5 cellular contexts compared by ENCODE assay signal in genomic region chr5:16082982-16083381, GRCh38.
"Had no signal": no experiment of that assay in that cellular context is flagged by ENCODE, and none has a peak within 500 bp of the region (broad histone marks: within the 10 kb centered on the region; RNA-seq: fewer than 3 reads in every experiment).

No MANE protein-coding gene starts in this region.

- DNase-seq: H9, HCEC 1CT, IMR-90, KBM-7 had no signal

- H3K4me3 ChIP-seq: GM23248 had no signal

- H3K27ac ChIP-seq: GM23248 had no signal

- H3K9ac ChIP-seq: GM23248 had no signal

- H3K27ac Mint-ChIP-seq: H9 had no signal

- H2AFZ ChIP-seq: GM23248 had no signal

- H3K9me3 Mint-ChIP-seq: H9 had no signal

- H3K4me3 Mint-ChIP-seq: H9 had no signal
